In the genomic region with DNA sequence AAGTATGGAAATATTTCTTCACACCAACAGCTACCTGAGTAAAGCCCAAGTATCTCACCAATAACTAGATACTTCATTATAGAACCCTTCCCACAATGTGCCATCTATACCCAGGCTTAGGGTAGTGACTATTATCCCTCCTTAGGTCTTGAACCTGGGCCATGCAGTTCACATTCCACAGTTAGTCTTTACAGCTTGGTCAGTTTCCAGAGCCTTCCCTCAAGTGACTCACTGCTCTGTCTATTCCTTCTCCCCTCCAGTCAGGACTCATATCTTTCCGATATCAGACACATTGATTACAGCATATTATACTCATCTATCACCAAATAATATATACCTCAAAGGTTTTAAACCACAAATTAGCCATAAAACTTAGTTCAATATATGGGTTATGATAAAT, we compare ENCODE assay signal across 15 cellular contexts. TPM values are rescaled to one million over a fixed set of nuclear protein-coding genes. Genes with fewer than 3 reads are reported as not detected.
DNase-seq lines count a peak whose midpoint lies in the region; ATAC-seq and TF ChIP-seq lines count a peak whose summit lies in the region.
"Had no signal": no experiment of that assay in that cellular context is flagged by ENCODE, and none has a peak within 500 bp of the region (broad histone marks: within the 10 kb centered on the region; RNA-seq: fewer than 3 reads in every experiment).

No MANE protein-coding gene starts in this region.

- H3K27me3 ChIP-seq in brain microvascular endothelial cell (replicated peaks) (no peaks in the 10 kb centered on the region), gastrocnemius medialis (no peaks in the 10 kb centered on the region)

- H3K27ac ChIP-seq in brain microvascular endothelial cell (no peak overlapping the region), gastrocnemius medialis (peak overlapping the region in 1 of 4 donors; percentile 71)

- H3K4me1 ChIP-seq in gastrocnemius medialis: peaks cover 19 to 25% of the 10 kb centered on the region in 2 donors

- DNase-seq in EL (peak; percentile 36), M059J (ENCODE audit: low read depth) (peak; percentile 46), brain microvascular endothelial cell (peak; percentile 14), gastrocnemius medialis (no peak)
- DNase-seq: CD4-positive, CD25-positive, alpha-beta regulatory T cell; DMS79 treated with DMSO at 0.1 percent for 48 hours; Karpas-422; NCI-H1105 treated with DMSO at 0.1 percent for 48 hours; NCI-H187; NCI-H69; RPMI8226; SIG-M5 had no signal

- intact Hi-C loops in gastrocnemius medialis (cut with DNase I; ENCODE audit: low total_unique reads): no loop called here

- peaks cover 4% of the 10 kb centered on the region for H3K36me3 ChIP-seq in brain microvascular endothelial cell (replicated peaks)
- H3K36me3 ChIP-seq in gastrocnemius medialis: no peaks in the 10 kb centered on the region

- TF ChIP-seq POLR2A in gastrocnemius medialis (IDR thresholded peaks at IDR 0.05): no peak
- no peak for TF ChIP-seq POLR2A in GM18505 (IDR thresholded peaks at IDR 0.05; ENCODE audit: borderline replicate concordance, extremely low read depth, insufficient read depth, insufficient read length)

- no peak for TF ChIP-seq CTCF in brain microvascular endothelial cell (IDR thresholded peaks at IDR 0.05; ENCODE audit: low read depth, low read length, missing control alignments)
- no peak for TF ChIP-seq CTCF in gastrocnemius medialis (IDR thresholded peaks at IDR 0.05 in 4 of 5, conservative IDR thresholded peaks at IDR 0.05 in 1 of 5)

- H3K9me3 ChIP-seq in gastrocnemius medialis: no peaks in the 10 kb centered on the region

- no peak overlapping the region for H3K4me3 ChIP-seq in brain microvascular endothelial cell (ENCODE audit: low read depth, low read length)
- H3K4me3 ChIP-seq in gastrocnemius medialis: no peak overlapping the region

- in situ Hi-C loops in brain microvascular endothelial cell (cut with HindIII; ENCODE audit: low pct_ligation_motif_present, low sequenced_read_pairs): no loop called here
- in situ Hi-C loops in gastrocnemius medialis (cut with MboI; ENCODE audit: low sequenced_read_pairs in 4 of 4): no loop called here

- ATAC-seq in gastrocnemius medialis (no peak), GM18505 (IDR thresholded peaks at IDR 0.05; ENCODE audit: unreplicated experiment) (no peak), HG03457 (IDR thresholded peaks at IDR 0.05; ENCODE audit: unreplicated experiment) (no peak), HG02884 (IDR thresholded peaks at IDR 0.05; ENCODE audit: unreplicated experiment) (no peak)

RNA-seq across cellular contexts. Expression of gene VAMP4, which starts 23.6 kb away (rescaled TPM):
- 11.4 and 12.4 TPM in 2 replicates for total RNA-seq in M059J (2014; rRNA removed; shearing (Covaris generic))
- 10 to 100 TPM in 1 of 4 donors, 1 to 10 TPM in 3; 4.6 to 11.1 (median 5.0) TPM for total RNA-seq in gastrocnemius medialis

Comparison
In these comparisons a context has a peak if more than half of its experiments do, and no peak if none do; other contexts are left out.
1. DNase-seq: peak in EL (single experiment), M059J (single experiment) and brain microvascular endothelial cell (single experiment); none in gastrocnemius medialis (0 of 2).